9 cellular contexts compared by ENCODE assay signal in genomic region chr17:71975331-71975801, GRCh38.
DNase-seq lines count a peak whose midpoint lies in the region; ATAC-seq, FAIRE-seq and TF ChIP-seq lines count a peak whose summit lies in the region.
"Had no signal": no experiment of that assay in that cellular context is flagged by ENCODE, and none has a peak within 500 bp of the region (broad histone marks: within the 10 kb centered on the region; RNA-seq: fewer than 3 reads in every experiment).

No MANE protein-coding gene starts in this region.

- peaks cover 0 to 10% (median 10%) of the 10 kb centered on the region in 4 donors for H3K4me1 ChIP-seq in tibial artery

- H3K27me3 ChIP-seq in tibial artery = no peaks in the 10 kb centered on the region

- peak overlapping the region; percentile 83 for H3K27ac ChIP-seq in cingulate gyrus (ENCODE audit: low read depth, low read length)
- peak overlapping the region; percentile 83 to 87 for H3K27ac ChIP-seq in tibial artery

- whole genome bisulfite sequencing in lower leg skin, 2 donors = 1 to 6% methylated on average over 13 of the region's 13 CpGs

- intact Hi-C loops in lower leg skin (cut with DNase I; ENCODE audit: low total_unique reads) (no loop called here), tibial artery (cut with DNase I; ENCODE audit: low total_unique reads) (no loop called here)

- no peak for TF ChIP-seq CTCF in lower leg skin (IDR thresholded peaks at IDR 0.05)
- TF ChIP-seq CTCF in tibial artery (IDR thresholded peaks at IDR 0.05) = no peak

- FAIRE-seq in HTR-8/SVneo (lab: Jason Lieb, UNC) = no peak
- FAIRE-seq: K562 had no signal

- H3K4me3 ChIP-seq in lower leg skin (ENCODE audit: low read depth, poor library complexity, severe bottlenecking) = no peak overlapping the region
- H3K4me3 ChIP-seq in tibial artery = peak overlapping the region; percentile 56 to 61
- H3K4me3 ChIP-seq: K562 had no signal

- H3K36me3 ChIP-seq in tibial artery = no peaks in the 10 kb centered on the region

- TF ChIP-seq POLR2A in lower leg skin (IDR thresholded peaks at IDR 0.05) = no peak

- ATAC-seq in HG03521 (IDR thresholded peaks at IDR 0.05; ENCODE audit: unreplicated experiment) = no peak
- ATAC-seq: K562 had no signal

- H3K9me3 ChIP-seq in tibial artery = no peaks in the 10 kb centered on the region

- DNase-seq in HTR-8/SVneo (ENCODE audit: insufficient read length, low spot score) = peak; percentile 37
- peak; percentile 66 to 94 for DNase-seq in lower leg skin (ENCODE audit: low spot score in 2 of 2)
- peak; percentile 76 to 86 for DNase-seq in tibial artery
- no peak for DNase-seq in SHP77 (lab: John Stamatoyannopoulos, UW)
- DNase-seq in superior temporal gyrus (ENCODE audit: extremely low spot score) = no peak
- DNase-seq in stimulated activated CD4-positive, alpha-beta T cell treated with anti-CD3 and anti-CD28 coated beads, Interleukin-4, amount 100 ng/mL, for 1 hour = no peak

Comparison
In these comparisons a context has a peak if more than half of its experiments do, and no peak if none do; other contexts are left out.
1. DNase-seq: peak in HTR-8/SVneo (single experiment), lower leg skin (2 of 2) and tibial artery (2 of 2); none in SHP77 (0 of 2), superior temporal gyrus (single experiment) and stimulated activated CD4-positive, alpha-beta T cell treated with anti-CD3 and anti-CD28 coated beads, Interleukin-4, amount 100 ng/mL, for 1 hour (single experiment).